ENCODE assay signal across 12 cellular contexts in the genomic region with DNA sequence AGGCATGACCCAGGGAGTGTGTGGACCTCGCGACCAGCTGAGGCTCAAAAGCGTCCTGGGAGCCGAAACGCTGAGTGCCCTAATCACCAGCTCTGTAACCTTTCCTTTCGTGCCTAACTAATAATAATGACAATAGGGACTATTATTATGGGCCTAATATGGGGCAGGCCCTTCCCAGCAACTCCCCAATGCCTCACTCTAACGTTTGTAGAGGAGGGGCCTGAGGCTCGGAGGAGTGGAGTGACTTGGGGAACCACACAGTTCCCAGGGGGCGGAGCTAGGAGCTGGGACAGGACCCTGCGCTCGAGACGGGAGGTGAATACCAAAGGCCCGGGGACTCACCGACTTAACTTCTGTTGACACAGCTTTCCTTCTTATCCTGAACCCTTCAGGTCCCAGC. TPM values are rescaled to one million over a fixed set of nuclear protein-coding genes. Genes with fewer than 3 reads are reported as not detected.
DNase-seq lines count a peak whose midpoint lies in the region; ATAC-seq and TF ChIP-seq lines count a peak whose summit lies in the region.
"Had no signal": no experiment of that assay in that cellular context is flagged by ENCODE, and none has a peak within 500 bp of the region (broad histone marks: within the 10 kb centered on the region; RNA-seq: fewer than 3 reads in every experiment).

No MANE protein-coding gene starts in this region.

- H3K4me3 Mint-ChIP-seq in CD4-positive, alpha-beta T cell: peak overlapping the region; percentile 62
- H3K4me3 Mint-ChIP-seq in activated T-cell treated with anti-CD3 and anti-CD28 coated beads, Interleukin-2, amount 50 U/mL, for 24 hours: no peak overlapping the region

- POLR2A ChIA-PET in CD4-positive, alpha-beta T cell (lab: Charles Lee): interaction anchor here (0.9 to 5.6 kb wide), 2 partner anchors 58 to 66 kb away, joined by 3 to 112 read pairs; no protein-coding TSS in a partner anchor

- H3K9me3 Mint-ChIP-seq in CD4-positive, alpha-beta T cell: no peaks in the 10 kb centered on the region
- no peaks in the 10 kb centered on the region for H3K9me3 Mint-ChIP-seq in activated T-cell treated with anti-CD3 and anti-CD28 coated beads, Interleukin-2, amount 50 U/mL, for 24 hours
- H3K9me3 Mint-ChIP-seq: stimulated activated naive B cell treated with anti-CD40 and anti-IgM and Interleukin-4, amounts not matched to agents 10 μg/mL and 1 μg/mL and 100 μg/mL, for 72 hours had no signal

- H4K8ac ChIP-seq in mesendoderm (ENCODE audit: low read depth, low read length): no peak overlapping the region

- H2BK5ac ChIP-seq in mesendoderm (ENCODE audit: low read length): no peak overlapping the region

- no peak overlapping the region for H2AK5ac ChIP-seq in mesendoderm (ENCODE audit: low read length)

- no peak overlapping the region for H2BK120ac ChIP-seq in mesendoderm (ENCODE audit: low read depth, low read length)

- CTCF ChIA-PET in CD4-positive, alpha-beta T cell (lab: Charles Lee): interaction anchor here (0.7 to 2.6 kb wide), 2 partner anchors 59 to 445 kb away, joined by 3 to 7 read pairs; no protein-coding TSS in a partner anchor

- no peak overlapping the region for H3K27ac Mint-ChIP-seq in CD4-positive, alpha-beta T cell
- no peak overlapping the region for H3K27ac Mint-ChIP-seq in activated T-cell treated with anti-CD3 and anti-CD28 coated beads, Interleukin-2, amount 50 U/mL, for 24 hours
- H3K27ac Mint-ChIP-seq: stimulated activated naive B cell treated with anti-CD40 and anti-IgM and Interleukin-4, amounts not matched to agents 10 μg/mL and 1 μg/mL and 100 μg/mL, for 72 hours had no signal

- H3K4me2 ChIP-seq in mesendoderm (ENCODE audit: low read length): peak overlapping the region; percentile 75

- no peak overlapping the region for H3K4ac ChIP-seq in mesendoderm (ENCODE audit: low read depth, low read length)

- H3K36me3 Mint-ChIP-seq in CD4-positive, alpha-beta T cell (ENCODE audit: low read depth): no peaks in the 10 kb centered on the region
- H3K36me3 Mint-ChIP-seq in activated T-cell treated with anti-CD3 and anti-CD28 coated beads, Interleukin-2, amount 50 U/mL, for 24 hours (ENCODE audit: low read depth): no peaks in the 10 kb centered on the region
- H3K36me3 Mint-ChIP-seq: stimulated activated naive B cell treated with anti-CD40 and anti-IgM and Interleukin-4, amounts not matched to agents 10 μg/mL and 1 μg/mL and 100 μg/mL, for 72 hours had no signal

- no peak overlapping the region for H3K27ac ChIP-seq in CD4-positive, alpha-beta T cell (ENCODE audit: low read depth, low read length)
- no peak overlapping the region for H3K27ac ChIP-seq in WERI-Rb-1
- H3K27ac ChIP-seq in mesendoderm (ENCODE audit: low read depth, low read length): no peak overlapping the region

- peak overlapping the region; percentile 28 for H3K56ac ChIP-seq in mesendoderm (ENCODE audit: low read length)

- WGBS in mesendoderm (ENCODE audit: extremely low coverage, insufficient coverage, low lambda C conversion rate): no CpG with 5 or more reads among the region's 14 CpGs

- H3K4me3 ChIP-seq in WERI-Rb-1 (ENCODE audit: low read depth, low read length): peak overlapping the region; percentile 41
- no peak overlapping the region for H3K4me3 ChIP-seq in mesendoderm (ENCODE audit: low read length)

- no peak overlapping the region for H3K18ac ChIP-seq in mesendoderm (ENCODE audit: low read length)

- H3K9ac ChIP-seq in mesendoderm (ENCODE audit: low read length): no peak overlapping the region

- no peaks in the 10 kb centered on the region for H3K27me3 Mint-ChIP-seq in CD4-positive, alpha-beta T cell
- H3K27me3 Mint-ChIP-seq in activated T-cell treated with anti-CD3 and anti-CD28 coated beads, Interleukin-2, amount 50 U/mL, for 24 hours: peaks cover 4% of the 10 kb centered on the region

- H3K27me3 ChIP-seq in CD4-positive, alpha-beta T cell (ENCODE audit: control insufficient read depth, insufficient read depth, low read length): no peaks in the 10 kb centered on the region
- no peaks in the 10 kb centered on the region for H3K27me3 ChIP-seq in WERI-Rb-1 (ENCODE audit: insufficient read depth, low read depth, severe bottlenecking)
- H3K27me3 ChIP-seq in mesendoderm (ENCODE audit: insufficient read depth, low read length, poor library complexity): no peaks in the 10 kb centered on the region
- H3K27me3 ChIP-seq: gastroesophageal sphincter had no signal

- peaks cover 8% of the 10 kb centered on the region for H3K79me2 ChIP-seq in mesendoderm (ENCODE audit: control insufficient read depth, insufficient read depth, low read length)

- H3K36me3 ChIP-seq in WERI-Rb-1: no peaks in the 10 kb centered on the region
- no peaks in the 10 kb centered on the region for H3K36me3 ChIP-seq in mesendoderm (ENCODE audit: control insufficient read depth, insufficient read depth, low read length)
- H3K36me3 ChIP-seq: gastroesophageal sphincter had no signal

- ATAC-seq in CD4-positive, alpha-beta T cell (ENCODE audit: poor library complexity): no peak

- intact Hi-C loops in CD4-positive, alpha-beta T cell (cut with DNase I, micrococcal nuclease): loop anchor here (5.0 to 10.0 kb wide), 6 partner anchors 37 to 448 kb away; a partner anchor contains a TSS

- TF ChIP-seq CTCF in CD4-positive, alpha-beta T cell (IDR thresholded peaks at IDR 0.05): no peak
- TF ChIP-seq CTCF in WERI-Rb-1 (IDR thresholded peaks at IDR 0.05; ENCODE audit: low read depth, low read length): no peak

- H3K9me3 ChIP-seq in CD4-positive, alpha-beta T cell (ENCODE audit: control insufficient read depth, low read length): no peaks in the 10 kb centered on the region
- no peaks in the 10 kb centered on the region for H3K9me3 ChIP-seq in WERI-Rb-1 (ENCODE audit: severe bottlenecking)
- H3K9me3 ChIP-seq: gastroesophageal sphincter had no signal

- peaks cover 7% of the 10 kb centered on the region for H3K4me1 Mint-ChIP-seq in CD4-positive, alpha-beta T cell (ENCODE audit: low read depth)
- peaks cover 12% of the 10 kb centered on the region for H3K4me1 Mint-ChIP-seq in activated T-cell treated with anti-CD3 and anti-CD28 coated beads, Interleukin-2, amount 50 U/mL, for 24 hours (ENCODE audit: low read depth)

- H2BK15ac ChIP-seq in mesendoderm (replicated peaks; ENCODE audit: low read depth): no peak overlapping the region

- H3K4me1 ChIP-seq in mesendoderm (ENCODE audit: control insufficient read depth, low read depth, low read length): peaks cover 3% of the 10 kb centered on the region

- no peak for DNase-seq in CD4-positive, alpha-beta T cell
- DNase-seq in ELF-1 (ENCODE audit: low read depth, low spot score) (peak; percentile 91), WERI-Rb-1 (peak; percentile 57), mesendoderm (peak; percentile 89), hippocampal formation (lab: John Stamatoyannopoulos, UW) (no peak), globus pallidus (ENCODE audit: low spot score) (no peak)
- no peak for DNase-seq in activated T-cell treated with anti-CD3 and anti-CD28 coated beads, Interleukin-2, amount 50 U/mL, for 24 hours
- DNase-seq in stimulated activated CD4-positive, alpha-beta T cell treated with anti-CD3 and anti-CD28 coated beads, Interleukin-2, amount 100 ng/mL, for 48 hours: no peak
- DNase-seq: cortex of kidney; EL; stimulated activated naive B cell treated with anti-CD40 and anti-IgM and Interleukin-4, amounts not matched to agents 10 μg/mL and 1 μg/mL and 100 μg/mL, for 72 hours had no signal

- no peak overlapping the region for H4K5ac ChIP-seq in mesendoderm (ENCODE audit: low read length)

- H3K79me1 ChIP-seq in mesendoderm (ENCODE audit: low read length): no peaks in the 10 kb centered on the region

- H3K23ac ChIP-seq in mesendoderm (ENCODE audit: low read length): no peak overlapping the region

RNA-seq across cellular contexts. Expression of a gene that starts 0.9 kb away (rescaled TPM):
- total RNA-seq in CD4-positive, alpha-beta T cell: 1 to 10 TPM; 5.6 to 6.4 TPM
- polyA plus RNA-seq in mesendoderm (2013, experiment 1 of 2): 0.93 TPM
- 0.76 TPM for polyA plus RNA-seq in mesendoderm (2013, experiment 2 of 2)

Comparison
In these comparisons a context has a peak if more than half of its experiments do, and no peak if none do; other contexts are left out.
1. DNase-seq: peak in ELF-1 (single experiment), WERI-Rb-1 (single experiment) and mesendoderm (single experiment); none in CD4-positive, alpha-beta T cell (0 of 10), hippocampal formation (0 of 2), globus pallidus (single experiment), activated T-cell treated with anti-CD3 and anti-CD28 coated beads, Interleukin-2, amount 50 U/mL, for 24 hours (single experiment) and stimulated activated CD4-positive, alpha-beta T cell treated with anti-CD3 and anti-CD28 coated beads, Interleukin-2, amount 100 ng/mL, for 48 hours (0 of 2).